1 cellular context compared by ENCODE assay signal in genomic region chr10:72133517-72133916, GRCh38.
TF ChIP-seq lines count a peak whose summit lies in the region.

No MANE protein-coding gene starts in this region.

TF ChIP-seq in GM12878, 131 proteins besides CTCF, POLR2A, EP300 and RAD21 (continued from another document and continues in another):
- TF ChIP-seq USF1 (IDR thresholded peaks at IDR 0.05; ENCODE audit: borderline replicate concordance, extremely low read length, insufficient read depth, low read depth, low read length): no peak
- no peak for TF ChIP-seq HDAC2 (IDR thresholded peaks at IDR 0.05)
- TF ChIP-seq TBL1XR1 (IDR thresholded peaks at IDR 0.05; ENCODE audit: low read depth, low read length): peak; percentile 73
- peak; percentile 51; the same call in 1 of the 2 replicates for TF ChIP-seq GATAD2B (conservative IDR thresholded peaks at IDR 0.05; ENCODE audit: low read depth)
- no peak for TF ChIP-seq EZH2 (IDR thresholded peaks at IDR 0.05; ENCODE audit: borderline replicate concordance, control insufficient read depth, low read depth, low read length)
- TF ChIP-seq MEF2B (IDR thresholded peaks at IDR 0.05; ENCODE audit: partially characterized antibody, poor library complexity, severe bottlenecking): peak; percentile 87
- no peak for TF ChIP-seq HDGF (IDR thresholded peaks at IDR 0.05)
- TF ChIP-seq, protein P1, sequence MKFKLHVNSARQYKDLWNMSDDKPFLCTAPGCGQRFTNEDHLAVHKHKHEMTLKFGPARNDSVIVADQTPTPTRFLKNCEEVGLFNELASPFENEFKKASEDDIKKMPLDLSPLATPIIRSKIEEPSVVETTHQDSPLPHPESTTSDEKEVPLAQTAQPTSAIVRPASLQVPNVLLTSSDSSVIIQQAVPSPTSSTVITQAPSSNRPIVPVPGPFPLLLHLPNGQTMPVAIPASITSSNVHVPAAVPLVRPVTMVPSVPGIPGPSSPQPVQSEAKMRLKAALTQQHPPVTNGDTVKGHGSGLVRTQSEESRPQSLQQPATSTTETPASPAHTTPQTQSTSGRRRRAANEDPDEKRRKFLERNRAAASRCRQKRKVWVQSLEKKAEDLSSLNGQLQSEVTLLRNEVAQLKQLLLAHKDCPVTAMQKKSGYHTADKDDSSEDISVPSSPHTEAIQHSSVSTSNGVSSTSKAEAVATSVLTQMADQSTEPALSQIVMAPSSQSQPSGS (IDR thresholded peaks at IDR 0.05; ENCODE audit: low read length): peak; percentile 93
- no peak for TF ChIP-seq STAT1 (conservative IDR thresholded peaks at IDR 0.05)
- TF ChIP-seq MTA3 (IDR thresholded peaks at IDR 0.05; ENCODE audit: borderline replicate concordance, low read length): peak; percentile 93
- peak; percentile 95 for TF ChIP-seq MEF2A (IDR thresholded peaks at IDR 0.05; ENCODE audit: insufficient read depth, low read depth, low read length)
- TF ChIP-seq NBN (IDR thresholded peaks at IDR 0.05): peak; percentile 83
- TF ChIP-seq SMARCA5 (IDR thresholded peaks at IDR 0.05): no peak
- TF ChIP-seq, protein P2, sequence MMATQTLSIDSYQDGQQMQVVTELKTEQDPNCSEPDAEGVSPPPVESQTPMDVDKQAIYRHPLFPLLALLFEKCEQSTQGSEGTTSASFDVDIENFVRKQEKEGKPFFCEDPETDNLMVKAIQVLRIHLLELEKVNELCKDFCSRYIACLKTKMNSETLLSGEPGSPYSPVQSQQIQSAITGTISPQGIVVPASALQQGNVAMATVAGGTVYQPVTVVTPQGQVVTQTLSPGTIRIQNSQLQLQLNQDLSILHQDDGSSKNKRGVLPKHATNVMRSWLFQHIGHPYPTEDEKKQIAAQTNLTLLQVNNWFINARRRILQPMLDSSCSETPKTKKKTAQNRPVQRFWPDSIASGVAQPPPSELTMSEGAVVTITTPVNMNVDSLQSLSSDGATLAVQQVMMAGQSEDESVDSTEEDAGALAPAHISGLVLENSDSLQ (IDR thresholded peaks at IDR 0.05): peak; percentile 91
- no peak for TF ChIP-seq RFX5 (IDR thresholded peaks at IDR 0.05; ENCODE audit: low read depth, low read length)
- TF ChIP-seq, protein P3, sequence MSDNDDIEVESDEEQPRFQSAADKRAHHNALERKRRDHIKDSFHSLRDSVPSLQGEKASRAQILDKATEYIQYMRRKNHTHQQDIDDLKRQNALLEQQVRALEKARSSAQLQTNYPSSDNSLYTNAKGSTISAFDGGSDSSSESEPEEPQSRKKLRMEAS (IDR thresholded peaks at IDR 0.05; ENCODE audit: low read depth, low read length): no peak; the same call in 1 of the 2 replicates
- TF ChIP-seq NFIC (IDR thresholded peaks at IDR 0.05; ENCODE audit: low read depth, low read length): peak; percentile 89
- TF ChIP-seq, protein P4, sequence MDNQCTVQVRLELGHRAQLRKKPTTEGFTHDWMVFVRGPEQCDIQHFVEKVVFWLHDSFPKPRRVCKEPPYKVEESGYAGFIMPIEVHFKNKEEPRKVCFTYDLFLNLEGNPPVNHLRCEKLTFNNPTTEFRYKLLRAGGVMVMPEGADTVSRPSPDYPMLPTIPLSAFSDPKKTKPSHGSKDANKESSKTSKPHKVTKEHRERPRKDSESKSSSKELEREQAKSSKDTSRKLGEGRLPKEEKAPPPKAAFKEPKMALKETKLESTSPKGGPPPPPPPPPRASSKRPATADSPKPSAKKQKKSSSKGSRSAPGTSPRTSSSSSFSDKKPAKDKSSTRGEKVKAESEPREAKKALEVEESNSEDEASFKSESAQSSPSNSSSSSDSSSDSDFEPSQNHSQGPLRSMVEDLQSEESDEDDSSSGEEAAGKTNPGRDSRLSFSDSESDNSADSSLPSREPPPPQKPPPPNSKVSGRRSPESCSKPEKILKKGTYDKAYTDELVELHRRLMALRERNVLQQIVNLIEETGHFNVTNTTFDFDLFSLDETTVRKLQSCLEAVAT (IDR thresholded peaks at IDR 0.05): peak; percentile 85
- TF ChIP-seq ZBTB4 (CRISPR knock-in tag; IDR thresholded peaks at IDR 0.05): no peak
- peak; percentile 93 for TF ChIP-seq EED (IDR thresholded peaks at IDR 0.05; ENCODE audit: low read depth)
- TF ChIP-seq CBX3 (IDR thresholded peaks at IDR 0.05; ENCODE audit: borderline replicate concordance, low read depth): no peak
- peak; percentile 43; the same call in 1 of the 2 replicates for TF ChIP-seq CHD2 (IDR thresholded peaks at IDR 0.05; ENCODE audit: borderline replicate concordance, low read depth, low read length)
- TF ChIP-seq ZSCAN29 (IDR thresholded peaks at IDR 0.05): no peak
- TF ChIP-seq CREM (IDR thresholded peaks at IDR 0.05; ENCODE audit: low read depth): peak; percentile 78
- no peak for TF ChIP-seq HDAC6 (IDR thresholded peaks at IDR 0.05; ENCODE audit: unreplicated experiment)
- TF ChIP-seq CREB1 (IDR thresholded peaks at IDR 0.05; ENCODE audit: low read depth): 0 out of 2 replicates have a peak, but pooled peaks have one; percentile 49
- TF ChIP-seq HCFC1 (IDR thresholded peaks at IDR 0.05; ENCODE audit: low read length): no peak
- no peak for TF ChIP-seq POLR2AphosphoS2 (IDR thresholded peaks at IDR 0.05; ENCODE audit: low read depth, low read length)
- TF ChIP-seq ZBED1 (IDR thresholded peaks at IDR 0.05; ENCODE audit: borderline replicate concordance): peak; percentile 85; the same call in 1 of the 2 replicates
- TF ChIP-seq NR2C2 (IDR thresholded peaks at IDR 0.05; ENCODE audit: borderline replicate concordance, control insufficient read depth, insufficient read length, low read depth): no peak
- peak; percentile 89 for TF ChIP-seq PAX5 (IDR thresholded peaks at IDR 0.05; ENCODE audit: borderline replicate concordance, low read depth, low read length)
- no peak for TF ChIP-seq SP1 (IDR thresholded peaks at IDR 0.05; ENCODE audit: low read depth, low read length)
- peak; percentile 89 for TF ChIP-seq BCL11A (IDR thresholded peaks at IDR 0.05; ENCODE audit: low read depth, low read length)
- no peak for TF ChIP-seq BMI1 (IDR thresholded peaks at IDR 0.05; ENCODE audit: borderline replicate concordance)
- peak; percentile 73; the same call in 1 of the 2 replicates for TF ChIP-seq ZNF217 (IDR thresholded peaks at IDR 0.05)
- 0 out of 2 replicates have a peak, but pooled peaks have one; percentile 55 for TF ChIP-seq CBX5 (IDR thresholded peaks at IDR 0.05; ENCODE audit: low read depth)
- no peak for TF ChIP-seq FOXK2 (IDR thresholded peaks at IDR 0.05)
- peak; percentile 91 for TF ChIP-seq JUNB (IDR thresholded peaks at IDR 0.05)
- TF ChIP-seq SPI1 (IDR thresholded peaks at IDR 0.05; ENCODE audit: borderline replicate concordance, insufficient read depth, low read depth, low read length): peak; percentile 94
- no peak for TF ChIP-seq SIN3A (IDR thresholded peaks at IDR 0.05; ENCODE audit: low read depth, low read length)
- no peak for TF ChIP-seq EGR1 (IDR thresholded peaks at IDR 0.05; ENCODE audit: borderline replicate concordance in 1 of 2, low read depth in 2 of 2, low read length in 2 of 2)
- TF ChIP-seq SRF (IDR thresholded peaks at IDR 0.05; ENCODE audit: low read depth in 2 of 2, low read length in 2 of 2): 0 out of 4 replicates have a peak, but pooled peaks of 1 of the 2 experiments have one; percentile 45
- TF ChIP-seq ATF3 (IDR thresholded peaks at IDR 0.05; ENCODE audit: borderline replicate concordance, extremely low read depth, low read depth, low read length): no peak
- no peak for TF ChIP-seq MYB (IDR thresholded peaks at IDR 0.05; ENCODE audit: borderline replicate concordance, low read depth, low read length)
- peak; percentile 94 for TF ChIP-seq MTA2 (IDR thresholded peaks at IDR 0.05; ENCODE audit: low read depth)
- no peak for TF ChIP-seq LARP7 (IDR thresholded peaks at IDR 0.05)
- TF ChIP-seq STAT3 (IDR thresholded peaks at IDR 0.05; ENCODE audit: low read depth, low read length): 0 out of 2 replicates have a peak, but pooled peaks have one; percentile 52
- peak; percentile 83 for TF ChIP-seq SKIL (IDR thresholded peaks at IDR 0.05; ENCODE audit: low read depth, poor library complexity, severe bottlenecking)
- no peak for TF ChIP-seq RBBP5 (conservative IDR thresholded peaks at IDR 0.05)
- peak; percentile 65; the same call in 1 of the 2 replicates for TF ChIP-seq JUND (IDR thresholded peaks at IDR 0.05; ENCODE audit: low read depth, low read length)
- no peak for TF ChIP-seq ZNF622 (IDR thresholded peaks at IDR 0.05)
- TF ChIP-seq SMAD1 (IDR thresholded peaks at IDR 0.05; ENCODE audit: low read depth, partially characterized antibody): no peak
- TF ChIP-seq PRDM15 (CRISPR knock-in tag; IDR thresholded peaks at IDR 0.05): no peak
- TF ChIP-seq USF2 (IDR thresholded peaks at IDR 0.05; ENCODE audit: borderline replicate concordance, low read depth, low read length): no peak
- peak; percentile 99 for TF ChIP-seq RUNX3 (IDR thresholded peaks at IDR 0.05; ENCODE audit: low read length)
- no peak for TF ChIP-seq MYC (IDR thresholded peaks at IDR 0.05; ENCODE audit: insufficient read depth, insufficient read length, insufficient replicate concordance, low read length, severe bottlenecking)
- TF ChIP-seq CBFB (IDR thresholded peaks at IDR 0.05; ENCODE audit: low read depth): peak; percentile 86; the same call in 1 of the 2 replicates
